Comparison of ENCODE assay signal across 8 cellular contexts in the genomic region with DNA sequence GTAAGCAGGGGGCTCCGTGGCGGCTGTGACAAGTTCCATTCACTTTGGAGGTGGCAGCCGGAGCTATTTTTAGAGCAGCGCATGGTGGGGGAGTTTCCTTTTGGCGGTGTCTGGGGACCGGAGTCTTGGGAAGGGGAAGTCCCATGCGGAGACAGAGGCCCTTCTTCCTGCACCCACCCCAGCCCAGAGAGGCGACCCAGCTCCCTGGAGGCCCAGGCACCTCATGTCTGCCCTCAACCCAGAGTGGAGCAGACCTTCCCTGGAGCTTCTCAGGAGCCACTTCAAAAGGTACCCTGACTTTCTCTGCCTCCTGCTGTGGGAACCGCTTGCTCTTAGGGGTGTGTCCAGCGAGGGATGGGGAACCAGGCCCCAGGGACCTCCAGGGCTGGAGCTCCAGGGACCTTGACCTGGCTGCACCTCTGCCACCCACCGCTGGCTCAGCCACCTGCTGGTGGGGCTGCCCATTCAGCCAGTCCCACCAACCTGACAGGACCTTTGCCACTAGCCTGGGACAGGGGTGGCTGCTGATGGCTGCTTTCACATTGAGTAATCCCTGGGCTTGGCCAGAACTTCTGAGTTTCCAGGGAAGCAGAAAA. TPM values are rescaled to one million over a fixed set of nuclear protein-coding genes. Genes with fewer than 3 reads are reported as not detected.
A peak's percentile ranks its signal among the peaks of the same experiment; 100 is the strongest.
DNase-seq lines count a peak whose midpoint lies in the region; ATAC-seq and TF ChIP-seq lines count a peak whose summit lies in the region.

No MANE protein-coding gene starts in this region.

- TF ChIP-seq CTCF in mesothelial cell of epicardium (IDR thresholded peaks at IDR 0.05; ENCODE audit: unreplicated experiment), result no peak

- peak; percentile 50 for ATAC-seq in HG03457 (IDR thresholded peaks at IDR 0.05; ENCODE audit: unreplicated experiment)
- ATAC-seq in activated T-cell treated with anti-CD3 and anti-CD28 coated beads, Interleukin-2, amount 50 U/mL, for 72 hours (replicated peaks in 1 of 2), result peak; percentile 54 to 64

- peak overlapping the region; percentile 36 to 70 for H3K4me3 Mint-ChIP-seq in activated T-cell treated with anti-CD3 and anti-CD28 coated beads, Interleukin-2, amount 50 U/mL, for 72 hours
- H3K4me3 Mint-ChIP-seq in mesothelial cell of epicardium, result no peak overlapping the region

- peaks cover 7% of the 10 kb centered on the region for H3K27me3 Mint-ChIP-seq in activated T-cell treated with anti-CD3 and anti-CD28 coated beads, Interleukin-2, amount 50 U/mL, for 72 hours (ENCODE audit: low read depth)
- H3K27me3 Mint-ChIP-seq in mesothelial cell of epicardium (ENCODE audit: low read depth), result no peaks in the 10 kb centered on the region

- H3K4me1 Mint-ChIP-seq in activated T-cell treated with anti-CD3 and anti-CD28 coated beads, Interleukin-2, amount 50 U/mL, for 72 hours (ENCODE audit: low read depth), result peaks cover 56% of the 10 kb centered on the region
- H3K4me1 Mint-ChIP-seq in mesothelial cell of epicardium, result peaks cover 23% of the 10 kb centered on the region

- peak; percentile 48 for DNase-seq in stimulated activated naive CD4-positive, alpha-beta T cell treated with Interleukin-2 at 50 U/mL for 16 hours (lab: John Stamatoyannopoulos, UW)
- no peak for DNase-seq in stimulated activated naive CD4-positive, alpha-beta T cell (lab: John Stamatoyannopoulos, UW)
- DNase-seq in activated T-cell treated with anti-CD3 and anti-CD28 coated beads, Interleukin-2, amount 50 U/mL, for 72 hours, result peak; percentile 45 to 51
- DNase-seq in myocyte (ENCODE audit: low read depth), result peak; percentile 53
- DNase-seq in DMS53 treated with DMSO at 0.1 percent for 48 hours (lab: John Stamatoyannopoulos, UW; ENCODE audit: unreplicated experiment), result no peak
- no peak for DNase-seq in mesothelial cell of epicardium (ENCODE audit: low spot score in 2 of 2, unreplicated experiment in 2 of 2)
- no peak for DNase-seq in NCI-H187 (lab: John Stamatoyannopoulos, UW)

- no peak overlapping the region for H3K27ac Mint-ChIP-seq in activated T-cell treated with anti-CD3 and anti-CD28 coated beads, Interleukin-2, amount 50 U/mL, for 72 hours
- no peak overlapping the region for H3K27ac Mint-ChIP-seq in mesothelial cell of epicardium

- no peaks in the 10 kb centered on the region for H3K36me3 Mint-ChIP-seq in activated T-cell treated with anti-CD3 and anti-CD28 coated beads, Interleukin-2, amount 50 U/mL, for 72 hours (ENCODE audit: insufficient read depth in 2 of 2)
- no peaks in the 10 kb centered on the region for H3K36me3 Mint-ChIP-seq in mesothelial cell of epicardium

- H3K9me3 Mint-ChIP-seq in activated T-cell treated with anti-CD3 and anti-CD28 coated beads, Interleukin-2, amount 50 U/mL, for 72 hours, result no peaks in the 10 kb centered on the region
- no peaks in the 10 kb centered on the region for H3K9me3 Mint-ChIP-seq in mesothelial cell of epicardium

RNA-seq across cellular contexts. Expression of a gene that starts 34.1 kb away (rescaled TPM):
- total RNA-seq in activated T-cell treated with anti-CD3 and anti-CD28 coated beads, Interleukin-2, amount 50 U/mL, for 72 hours, result 1 to 10 TPM; 8.1 to 8.5 TPM
- total RNA-seq in myocyte (65.6 and 84.7 TPM in 2 replicates), mesothelial cell of epicardium (40.5 to 45.5 TPM (median 42.9 TPM) in 3 replicates)
- polyA plus RNA-seq in myocyte (2012), result 124 TPM

Comparison
In these comparisons a context has a peak if more than half of its experiments do, and no peak if none do; other contexts are left out.
1. DNase-seq: peak in stimulated activated naive CD4-positive, alpha-beta T cell treated with Interleukin-2 at 50 U/mL for 16 hours (single experiment), activated T-cell treated with anti-CD3 and anti-CD28 coated beads, Interleukin-2, amount 50 U/mL, for 72 hours (2 of 2) and myocyte (single experiment); none in stimulated activated naive CD4-positive, alpha-beta T cell (0 of 6), DMS53 treated with DMSO at 0.1 percent for 48 hours (single experiment), mesothelial cell of epicardium (0 of 2) and NCI-H187 (0 of 2).